In genomic region chr15:74746389-74746788, GRCh38 we compare ENCODE assay signal across 22 cellular contexts. TPM values are rescaled to one million over a fixed set of nuclear protein-coding genes. Genes with fewer than 3 reads are reported as not detected.
DNase-seq lines count a peak whose midpoint lies in the region; ATAC-seq, FAIRE-seq and TF ChIP-seq lines count a peak whose summit lies in the region.
"Had no signal": no experiment of that assay in that cellular context is flagged by ENCODE, and none has a peak within 500 bp of the region (broad histone marks: within the 10 kb centered on the region; RNA-seq: fewer than 3 reads in every experiment).

No MANE protein-coding gene starts in this region.

- H3K27me3 ChIP-seq in IMR-90 (ENCODE audit: control insufficient read depth, insufficient read depth, low read length) (peaks cover 26% of the 10 kb centered on the region), K562 (ENCODE audit: control insufficient read depth in 2 of 2, insufficient read depth in 2 of 2, low read length in 2 of 2) (peaks cover 13 to 58% of the 10 kb centered on the region in 2 experiments; a peak in 4 of 5 replicates), A673 (replicated peaks; ENCODE audit: insufficient read depth, low read depth, low read length, poor library complexity) (no peaks in the 10 kb centered on the region)

- H2BK5ac ChIP-seq in IMR-90 (ENCODE audit: low read depth, low read length, poor library complexity, severe bottlenecking): no peak overlapping the region

- ATAC-seq in A549 (no peak), IMR-90 (ENCODE audit: low read depth) (no peak), K562 (no peak), GM18511 (IDR thresholded peaks at IDR 0.05; ENCODE audit: unreplicated experiment) (no peak)

- no peak overlapping the region for H2AK5ac ChIP-seq in IMR-90 (ENCODE audit: low read depth, low read length)

- no peak for TF ChIP-seq RAD21 in A549 (conservative IDR thresholded peaks at IDR 0.05 in 1 of 2, IDR thresholded peaks at IDR 0.05 in 1 of 2)
- no peak for TF ChIP-seq RAD21 in IMR-90 (IDR thresholded peaks at IDR 0.05; ENCODE audit: low read length)
- no peak for TF ChIP-seq RAD21 in K562 (CRISPR knock-in tag; conservative IDR thresholded peaks at IDR 0.05 in 1 of 2, IDR thresholded peaks at IDR 0.05 in 1 of 2)

- no peak overlapping the region for H3K23ac ChIP-seq in IMR-90 (ENCODE audit: low read depth, low read length)

- H2BK120ac ChIP-seq in IMR-90 (ENCODE audit: low read depth, low read length): no peak overlapping the region

- no peak overlapping the region for H4K5ac ChIP-seq in IMR-90 (ENCODE audit: low read depth, low read length)

- H3K9me1 ChIP-seq in IMR-90 (ENCODE audit: insufficient read depth, low read length) (no peaks in the 10 kb centered on the region; the same call in 1 of the 2 replicates), K562 (ENCODE audit: control insufficient read depth, insufficient read depth, low read length) (no peaks in the 10 kb centered on the region)

- no peak overlapping the region for H4K91ac ChIP-seq in IMR-90 (ENCODE audit: insufficient read depth, low read depth, low read length)

- CTCF ChIA-PET in A549 (lab: Yijun Ruan, JAX): no interaction called here
- CTCF ChIA-PET in HEK293 (lab: Yijun Ruan, JAX): interaction anchor here (0.7 to 2.6 kb wide), 2 partner anchors 22 to 129 kb away, joined by 3 to 9 read pairs; no protein-coding TSS in a partner anchor
- CTCF ChIA-PET in IMR-90 (lab: Yijun Ruan, JAX): no interaction called here
- CTCF ChIA-PET in K562 (lab: Yijun Ruan, JAX; ENCODE audit: low intra/inter-chr PET ratio): no interaction called here
- CTCF ChIA-PET in A673 (lab: Charles Lee): no interaction called here

- TF ChIP-seq EP300 in A549 (IDR thresholded peaks at IDR 0.05) (no peak), K562 (IDR thresholded peaks at IDR 0.05; ENCODE audit: low read length) (no peak)

- H2AK9ac ChIP-seq in IMR-90 (replicated peaks; ENCODE audit: low read depth, low read length, poor library complexity): no peak overlapping the region

- no peak overlapping the region for H3K4ac ChIP-seq in IMR-90 (ENCODE audit: low read depth, low read length)

- H3K36me3 ChIP-seq in HEK293 (ENCODE audit: control insufficient read depth in 2 of 2, insufficient read depth in 1 of 2, low read length in 2 of 2) (no peaks in the 10 kb centered on the region; a peak in 1 of 3 replicates), IMR-90 (ENCODE audit: control insufficient read depth, insufficient read depth, low read length) (no peaks in the 10 kb centered on the region), K562 (ENCODE audit: control insufficient read depth, insufficient read depth, low read length) (no peaks in the 10 kb centered on the region), A673 (ENCODE audit: insufficient read depth, low read length, poor library complexity, severe bottlenecking) (no peaks in the 10 kb centered on the region)
- H3K36me3 ChIP-seq: HAP-1 had no signal

- no peaks in the 10 kb centered on the region for H3K79me2 ChIP-seq in K562 (ENCODE audit: control insufficient read depth, insufficient read depth, low read length)

- dilution Hi-C loops in IMR-90 (cut with HindIII; ENCODE audit: low sequenced_read_pairs, unreplicated experiment): no loop called here

- no peak overlapping the region for H3K18ac ChIP-seq in IMR-90 (ENCODE audit: low read depth, low read length)

- H4K20me1 ChIP-seq in IMR-90 (ENCODE audit: insufficient read depth, low read length) (no peaks in the 10 kb centered on the region), K562 (replicated peaks; ENCODE audit: control insufficient read depth, insufficient read depth, low read length) (no peaks in the 10 kb centered on the region)

- TF ChIP-seq CTCF in A549 (IDR thresholded peaks at IDR 0.05): no peak
- no peak for TF ChIP-seq CTCF in HEK293 (tag by site-specific recombination; IDR thresholded peaks at IDR 0.05)
- no peak for TF ChIP-seq CTCF in IMR-90 (conservative IDR thresholded peaks at IDR 0.05; ENCODE audit: low read depth, low read length)
- no peak for TF ChIP-seq CTCF in K562 (IDR thresholded peaks at IDR 0.05 in 2 of 3, conservative IDR thresholded peaks at IDR 0.05 in 1 of 3; ENCODE audit: insufficient read depth in 2 of 3, low read depth in 1 of 3, low read length in 3 of 3)
- TF ChIP-seq CTCF in A673 (conservative IDR thresholded peaks at IDR 0.05; ENCODE audit: low read depth, low read length): no peak

- no peak overlapping the region for H3K14ac ChIP-seq in IMR-90 (replicated peaks; ENCODE audit: low read depth, low read length)

- intact Hi-C loops in IMR-90 (cut with micrococcal nuclease) (no loop called here), K562 (cut with micrococcal nuclease) (no loop called here), A673 (cut with micrococcal nuclease; ENCODE audit: unreplicated experiment) (no loop called here)

- POLR2A ChIA-PET in A549 (lab: Yijun Ruan, JAX) (no interaction called here), HEK293 (lab: Yijun Ruan, JAX) (no interaction called here), IMR-90 (lab: Charles Lee; ENCODE audit: unreplicated experiment) (no interaction called here), K562 (lab: Yijun Ruan, JAX) (no interaction called here), A673 (lab: Charles Lee; ENCODE audit: low non-redundant PET) (no interaction called here)

- H2BK20ac ChIP-seq in IMR-90 (ENCODE audit: low read depth, low read length): no peak overlapping the region

- H3K27ac ChIP-seq in A549: no peak overlapping the region
- no peak overlapping the region for H3K27ac ChIP-seq in HEK293 (ENCODE audit: extremely low read depth, low read depth, low read length)
- no peak overlapping the region for H3K27ac ChIP-seq in IMR-90 (ENCODE audit: insufficient read depth, low read length)
- no peak overlapping the region for H3K27ac ChIP-seq in K562 (ENCODE audit: extremely low read depth, low read depth, low read length)
- no peak overlapping the region for H3K27ac ChIP-seq in A673 (ENCODE audit: low read depth, low read length, poor library complexity, severe bottlenecking)

- H3K4me2 ChIP-seq in A549 (no peak overlapping the region), IMR-90 (ENCODE audit: low read depth, low read length) (no peak overlapping the region), K562 (ENCODE audit: insufficient read depth, low read length) (no peak overlapping the region)

- H2AFZ ChIP-seq in IMR-90 (replicated peaks; ENCODE audit: low read length, poor library complexity) (no peak overlapping the region), K562 (ENCODE audit: low read depth, low read length) (no peak overlapping the region)

- H2BK15ac ChIP-seq in IMR-90 (ENCODE audit: low read depth, low read length): no peak overlapping the region

- in situ Hi-C loops in IMR-90 (cut with MboI; ENCODE audit: low sequenced_read_pairs): no loop called here
- in situ Hi-C loops in K562 (cut with MboI): no loop called here

- TF ChIP-seq POLR2A in A549 (IDR thresholded peaks at IDR 0.05; ENCODE audit: low read length) (no peak), IMR-90 (IDR thresholded peaks at IDR 0.05; ENCODE audit: low read depth, low read length) (no peak), K562 (conservative IDR thresholded peaks at IDR 0.05) (no peak)

- no peak overlapping the region for H4K8ac ChIP-seq in IMR-90 (ENCODE audit: low read depth in 2 of 2, low read length in 2 of 2)

- 32% methylated on average over 4 of the region's 4 CpGs for WGBS in A549 (ENCODE audit: missing lambda C conversion rate)
- 67% methylated on average over 1 of the region's 4 CpGs; no CpG with 5 or more reads in 1 of the 2 experiments for WGBS in IMR-90 (ENCODE audit: extremely low coverage in 2 of 2, insufficient read length in 1 of 2), 2 experiments
- 1% methylated on average over 4 of the region's 4 CpGs for WGBS in K562 (ENCODE audit: insufficient coverage, low coverage, missing lambda C conversion rate)

- no peak overlapping the region for H3K9ac ChIP-seq in IMR-90 (ENCODE audit: low read depth, low read length)
- no peak overlapping the region for H3K9ac ChIP-seq in K562 (ENCODE audit: insufficient read depth in 1 of 2, low read depth in 2 of 2, low read length in 2 of 2)

- peaks cover 6% of the 10 kb centered on the region; the same call in 1 of the 3 replicates for H3K9me3 ChIP-seq in A549
- no peaks in the 10 kb centered on the region for H3K9me3 ChIP-seq in HEK293 (ENCODE audit: control insufficient read depth, insufficient read depth, low read depth, low read length)
- peaks cover 7% of the 10 kb centered on the region for H3K9me3 ChIP-seq in IMR-90 (ENCODE audit: control insufficient read depth, insufficient read depth, low read length)
- H3K9me3 ChIP-seq in K562 (replicated peaks; ENCODE audit: control insufficient read depth, insufficient read depth, low read depth, low read length): peaks cover 4% of the 10 kb centered on the region
- H3K9me3 ChIP-seq in A673 (ENCODE audit: low read depth, low read length, poor library complexity, severe bottlenecking): no peaks in the 10 kb centered on the region

- H3K79me1 ChIP-seq in IMR-90 (ENCODE audit: low read depth in 1 of 2, low read length in 2 of 2): no peaks in the 10 kb centered on the region

- H3K4me3 ChIP-seq in A549 (no peak overlapping the region), HEK293 (ENCODE audit: low read depth, low read length) (no peak overlapping the region), IMR-90 (ENCODE audit: insufficient read depth, low read depth, low read length) (no peak overlapping the region), K562 (no peak overlapping the region), A673 (ENCODE audit: low read depth, low read length, poor library complexity, severe bottlenecking) (no peak overlapping the region)
- H3K4me3 ChIP-seq: HAP-1 had no signal

- BruUV-seq in IMR-90 (replicated peaks; lab: Mats Ljungman, UMichigan) (no TSS peak), K562 (replicated peaks; lab: Mats Ljungman, UMichigan) (no TSS peak), A673 (replicated peaks; lab: Mats Ljungman, UMichigan) (no TSS peak)

- DNase-seq in A549 (ENCODE audit: low read depth in 1 of 2, low spot score in 1 of 2) (no peak), IMR-90 (no peak), K562 (ENCODE audit: extremely low read depth in 1 of 4, low spot score in 3 of 4) (no peak), NCI-H2029 (lab: John Stamatoyannopoulos, UW) (no peak), A673 (ENCODE audit: low spot score) (no peak)
- DNase-seq: C1 segment of cervical spinal cord; Calu3; CD4-positive, alpha-beta memory T cell; COR-L47; DMS53; DMS79 treated with DMSO at 0.1 percent for 48 hours; GF-D8; GOT3 had no signal

- no peak overlapping the region for H3K56ac ChIP-seq in IMR-90 (ENCODE audit: extremely low read depth, insufficient read depth, low read length)

- FAIRE-seq in A549 (lab: Jason Lieb, UNC): no peak
- no peak for FAIRE-seq in K562 (lab: Jason Lieb, UNC)
- FAIRE-seq: GM18507, H54 had no signal

- H3K4me1 ChIP-seq in A549 (no peaks in the 10 kb centered on the region), HEK293 (ENCODE audit: control insufficient read depth, insufficient read depth, low read length) (no peaks in the 10 kb centered on the region), IMR-90 (ENCODE audit: control insufficient read depth, insufficient read depth, low read length) (no peaks in the 10 kb centered on the region), K562 (replicated peaks in 1 of 2; ENCODE audit: control insufficient read depth in 2 of 2, insufficient read depth in 2 of 2, low read length in 2 of 2) (no peaks in the 10 kb centered on the region), A673 (ENCODE audit: insufficient read depth, low read length, poor library complexity, severe bottlenecking) (no peaks in the 10 kb centered on the region)
- H3K4me1 ChIP-seq: HAP-1 had no signal

RNA-seq across cellular contexts. Expression of gene CYP1A2, which starts 2.3 kb away (rescaled TPM):
- polyA plus RNA-seq in A549 (2011; rRNA removed) (not detected in 2 replicates), A549 (2017; fragmentation: RNase III; extraction: RNeasy Plus Mini Kit Qiagen cat#74134 plus additional on column Dnase treatment) (not detected in 3 replicates), IMR-90 (2012; rRNA removed) (not detected in 2 replicates), K562 (2011; rRNA removed) (not detected in 2 replicates), K562 (2014; fragmentation: Illumina TruSeq; extraction: Trizol) (not detected in 2 replicates), K562 (2014; fragmentation: Nextera tagmentation; extraction: Ambion mirVana) (not detected), K562 (2014; rRNA removed) (not detected in 2 replicates)
- polyA plus RNA-seq in A549 (2012; cell fraction: cytosol; rRNA removed): not detected in 2 replicates
- polyA plus RNA-seq in A549 (2012; cell fraction: nucleus; rRNA removed): not detected in 2 replicates
- not detected in 2 replicates for polyA minus RNA-seq in A549 (2011; rRNA and poly(A)+ RNA removed)
- total RNA-seq in IMR-90 (2012; rRNA removed) (not detected in 2 replicates), K562 (2014; rRNA removed) (not detected in 2 replicates), K562 (2014; rRNA removed; fragmentation: Illumina TruSeq; extraction: Trizol) (not detected in 2 replicates), K562 (2015; rRNA removed; fragmentation: Illumina TruSeq; extraction: Trizol) (not detected in 2 replicates), K562 (2021) (not detected in 2 replicates), A673 (2021) (not detected in 2 replicates)
- not detected in 2 replicates for polyA plus RNA-seq in IMR-90 (2012; cell fraction: cytosol; rRNA removed)
- not detected in 2 replicates for polyA plus RNA-seq in IMR-90 (2012; cell fraction: nucleus; rRNA removed; ENCODE audit: low replicate concordance)
- total RNA-seq in K562 (2011; cell fraction: chromatin; rRNA removed; ENCODE audit: low replicate concordance): not detected in 2 replicates
- total RNA-seq in K562 (2011; cell fraction: nucleolus; rRNA removed): not detected in 2 replicates
- not detected in 2 replicates for total RNA-seq in K562 (2011; cell fraction: nucleoplasm; rRNA removed)
- not detected in 2 replicates for polyA plus RNA-seq in K562 (2011; cell fraction: cytosol; rRNA removed)
- not detected in 2 replicates for polyA plus RNA-seq in K562 (2011; cell fraction: nucleus; rRNA removed)
- polyA plus RNA-seq in K562 (2012): not detected in 2 replicates
- polyA minus RNA-seq in K562 (2011; rRNA and poly(A)+ RNA removed): not detected in 2 replicates
- not detected in 2 replicates for polyA minus RNA-seq in K562 (2011; cell fraction: cytosol; rRNA and poly(A)+ RNA removed)
- not detected in 2 replicates for polyA minus RNA-seq in K562 (2011; cell fraction: nucleus; rRNA and poly(A)+ RNA removed)
- total RNA-seq: A172; Calu3; CD4-positive, alpha-beta memory T cell; Daoy; G401 had no signal
- polyA plus RNA-seq: BJ; CD4-positive, alpha-beta memory T cell had no signal

RNA-seq across cellular contexts. Expression of gene CYP1A1, which starts 21.1 kb away (rescaled TPM):
- polyA plus RNA-seq in A549 (2011; rRNA removed) (0.22 and 0.25 TPM in 2 replicates), A549 (2017; fragmentation: RNase III; extraction: RNeasy Plus Mini Kit Qiagen cat#74134 plus additional on column Dnase treatment) (0.46 to 0.62 TPM (median 0.50 TPM) in 3 replicates), IMR-90 (2012; rRNA removed) (0.03 and 0.04 TPM in 2 replicates), K562 (2011; rRNA removed) (0.06 TPM in 1 of 2 replicates, not detected in the other), K562 (2014; fragmentation: Illumina TruSeq; extraction: Trizol) (0.13 TPM in 1 of 2 replicates, not detected in the other), K562 (2014; fragmentation: Nextera tagmentation; extraction: Ambion mirVana) (not detected), K562 (2014; rRNA removed) (1.4 TPM in 1 of 2 replicates, not detected in the other)
- polyA plus RNA-seq in A549 (2012; cell fraction: cytosol; rRNA removed): 0.78 and 0.89 TPM in 2 replicates
- 1.1 and 1.3 TPM in 2 replicates for polyA plus RNA-seq in A549 (2012; cell fraction: nucleus; rRNA removed)
- polyA minus RNA-seq in A549 (2011; rRNA and poly(A)+ RNA removed): 0.17 and 0.29 TPM in 2 replicates
- total RNA-seq in IMR-90 (2012; rRNA removed) (under 0.01 TPM in 2 replicates), K562 (2014; rRNA removed) (0.05 TPM in 1 of 2 replicates, not detected in the other), K562 (2014; rRNA removed; fragmentation: Illumina TruSeq; extraction: Trizol) (0.04 and 0.06 TPM in 2 replicates), K562 (2015; rRNA removed; fragmentation: Illumina TruSeq; extraction: Trizol) (not detected in 2 replicates), K562 (2021) (0.07 TPM in 1 of 2 replicates, not detected in the other), A673 (2021) (0.33 and 0.62 TPM in 2 replicates)
- polyA plus RNA-seq in IMR-90 (2012; cell fraction: cytosol; rRNA removed): 0.02 TPM in 1 of 2 replicates, not detected in the other
- 0.05 and 0.06 TPM in 2 replicates for polyA plus RNA-seq in IMR-90 (2012; cell fraction: nucleus; rRNA removed; ENCODE audit: low replicate concordance)
- 0.32 TPM in 1 of 2 replicates, not detected in the other for total RNA-seq in K562 (2011; cell fraction: chromatin; rRNA removed; ENCODE audit: low replicate concordance)
- total RNA-seq in K562 (2011; cell fraction: nucleolus; rRNA removed): not detected in 2 replicates
- total RNA-seq in K562 (2011; cell fraction: nucleoplasm; rRNA removed): not detected in 2 replicates
- 0.03 and 0.09 TPM in 2 replicates for polyA plus RNA-seq in K562 (2011; cell fraction: cytosol; rRNA removed)
- 0.10 and 0.11 TPM in 2 replicates for polyA plus RNA-seq in K562 (2011; cell fraction: nucleus; rRNA removed)
- 0.12 TPM in 1 of 2 replicates, not detected in the other for polyA plus RNA-seq in K562 (2012)
- not detected in 2 replicates for polyA minus RNA-seq in K562 (2011; rRNA and poly(A)+ RNA removed)
- not detected in 2 replicates for polyA minus RNA-seq in K562 (2011; cell fraction: cytosol; rRNA and poly(A)+ RNA removed)
- polyA minus RNA-seq in K562 (2011; cell fraction: nucleus; rRNA and poly(A)+ RNA removed): 0.11 TPM in 1 of 2 replicates, not detected in the other
- total RNA-seq: G401 had no signal
- polyA plus RNA-seq: BJ; CD4-positive, alpha-beta memory T cell had no signal

RNA-seq across cellular contexts. Expression of gene CSK, which starts 35.5 kb away (rescaled TPM):
- polyA plus RNA-seq in A549 (2011; rRNA removed) (17.8 and 22.2 TPM in 2 replicates), A549 (2017; fragmentation: RNase III; extraction: RNeasy Plus Mini Kit Qiagen cat#74134 plus additional on column Dnase treatment) (56.7 to 63.0 TPM (median 61.6 TPM) in 3 replicates), IMR-90 (2012; rRNA removed) (42.5 and 54.0 TPM in 2 replicates), K562 (2011; rRNA removed) (17.2 and 21.5 TPM in 2 replicates), K562 (2014; fragmentation: Illumina TruSeq; extraction: Trizol) (63.0 and 74.3 TPM in 2 replicates), K562 (2014; fragmentation: Nextera tagmentation; extraction: Ambion mirVana) (1 to 10 TPM; 1.5 to 2.4 TPM), K562 (2014; rRNA removed) (32.6 and 41.5 TPM in 2 replicates)
- 55.3 and 62.7 TPM in 2 replicates for polyA plus RNA-seq in A549 (2012; cell fraction: cytosol; rRNA removed)
- polyA plus RNA-seq in A549 (2012; cell fraction: nucleus; rRNA removed): 86.8 and 128 TPM in 2 replicates
- polyA minus RNA-seq in A549 (2011; rRNA and poly(A)+ RNA removed): 42.9 and 46.8 TPM in 2 replicates
- total RNA-seq in IMR-90 (2012; rRNA removed) (10.8 and 13.6 TPM in 2 replicates), K562 (2014; rRNA removed) (22.7 and 25.4 TPM in 2 replicates), K562 (2014; rRNA removed; fragmentation: Illumina TruSeq; extraction: Trizol) (9.2 and 13.8 TPM in 2 replicates), K562 (2015; rRNA removed; fragmentation: Illumina TruSeq; extraction: Trizol) (22.5 and 24.8 TPM in 2 replicates), K562 (2021) (108 and 112 TPM in 2 replicates), A673 (2021) (90.8 and 103 TPM in 2 replicates)
- polyA plus RNA-seq in IMR-90 (2012; cell fraction: cytosol; rRNA removed): 33.3 and 58.6 TPM in 2 replicates
- polyA plus RNA-seq in IMR-90 (2012; cell fraction: nucleus; rRNA removed; ENCODE audit: low replicate concordance): 97.3 and 182 TPM in 2 replicates
- 52.2 and 176 TPM in 2 replicates for total RNA-seq in K562 (2011; cell fraction: chromatin; rRNA removed; ENCODE audit: low replicate concordance)
- total RNA-seq in K562 (2011; cell fraction: nucleolus; rRNA removed): 117 and 118 TPM in 2 replicates
- total RNA-seq in K562 (2011; cell fraction: nucleoplasm; rRNA removed): 62.6 and 63.9 TPM in 2 replicates
- 16.6 and 23.4 TPM in 2 replicates for polyA plus RNA-seq in K562 (2011; cell fraction: cytosol; rRNA removed)
- 82.8 and 107 TPM in 2 replicates for polyA plus RNA-seq in K562 (2011; cell fraction: nucleus; rRNA removed)
- 62.3 and 74.3 TPM in 2 replicates for polyA plus RNA-seq in K562 (2012)
- 13.5 and 19.1 TPM in 2 replicates for polyA minus RNA-seq in K562 (2011; rRNA and poly(A)+ RNA removed)
- 39.6 and 42.3 TPM in 2 replicates for polyA minus RNA-seq in K562 (2011; cell fraction: cytosol; rRNA and poly(A)+ RNA removed)
- 24.8 and 30.3 TPM in 2 replicates for polyA minus RNA-seq in K562 (2011; cell fraction: nucleus; rRNA and poly(A)+ RNA removed)

RNA-seq across cellular contexts. Expression of gene EDC3, which starts 50.6 kb away (rescaled TPM):
- polyA plus RNA-seq in A549 (2011; rRNA removed) (23.2 and 31.2 TPM in 2 replicates), A549 (2017; fragmentation: RNase III; extraction: RNeasy Plus Mini Kit Qiagen cat#74134 plus additional on column Dnase treatment) (17.7 to 24.1 TPM (median 23.4 TPM) in 3 replicates), IMR-90 (2012; rRNA removed) (36.7 and 38.0 TPM in 2 replicates), K562 (2011; rRNA removed) (60.7 and 63.9 TPM in 2 replicates), K562 (2014; fragmentation: Illumina TruSeq; extraction: Trizol) (48.9 and 51.2 TPM in 2 replicates), K562 (2014; fragmentation: Nextera tagmentation; extraction: Ambion mirVana) (10 to 100 TPM; 19.2 to 32.8 TPM), K562 (2014; rRNA removed) (30.7 and 33.6 TPM in 2 replicates)
- polyA plus RNA-seq in A549 (2012; cell fraction: cytosol; rRNA removed): 18.4 and 21.3 TPM in 2 replicates
- polyA plus RNA-seq in A549 (2012; cell fraction: nucleus; rRNA removed): 31.0 and 34.5 TPM in 2 replicates
- 48.8 and 53.9 TPM in 2 replicates for polyA minus RNA-seq in A549 (2011; rRNA and poly(A)+ RNA removed)
- total RNA-seq in IMR-90 (2012; rRNA removed) (16.7 and 16.8 TPM in 2 replicates), K562 (2014; rRNA removed) (12.9 and 14.6 TPM in 2 replicates), K562 (2014; rRNA removed; fragmentation: Illumina TruSeq; extraction: Trizol) (11.2 and 11.7 TPM in 2 replicates), K562 (2015; rRNA removed; fragmentation: Illumina TruSeq; extraction: Trizol) (12.2 and 13.3 TPM in 2 replicates), K562 (2021) (42.1 and 47.3 TPM in 2 replicates), A673 (2021) (62.6 and 65.2 TPM in 2 replicates)
- polyA plus RNA-seq in IMR-90 (2012; cell fraction: cytosol; rRNA removed): 16.6 and 19.1 TPM in 2 replicates
- 58.0 and 58.3 TPM in 2 replicates for polyA plus RNA-seq in IMR-90 (2012; cell fraction: nucleus; rRNA removed; ENCODE audit: low replicate concordance)
- total RNA-seq in K562 (2011; cell fraction: chromatin; rRNA removed; ENCODE audit: low replicate concordance): 79.9 and 119 TPM in 2 replicates
- 55.1 and 57.4 TPM in 2 replicates for total RNA-seq in K562 (2011; cell fraction: nucleolus; rRNA removed)
- 62.0 and 78.9 TPM in 2 replicates for total RNA-seq in K562 (2011; cell fraction: nucleoplasm; rRNA removed)
- 51.0 and 54.6 TPM in 2 replicates for polyA plus RNA-seq in K562 (2011; cell fraction: cytosol; rRNA removed)
- polyA plus RNA-seq in K562 (2011; cell fraction: nucleus; rRNA removed): 63.5 and 76.1 TPM in 2 replicates
- 35.4 and 47.4 TPM in 2 replicates for polyA plus RNA-seq in K562 (2012)
- polyA minus RNA-seq in K562 (2011; rRNA and poly(A)+ RNA removed): 76.4 and 82.3 TPM in 2 replicates
- polyA minus RNA-seq in K562 (2011; cell fraction: cytosol; rRNA and poly(A)+ RNA removed): 37.0 and 45.4 TPM in 2 replicates
- 26.1 and 37.9 TPM in 2 replicates for polyA minus RNA-seq in K562 (2011; cell fraction: nucleus; rRNA and poly(A)+ RNA removed)
